Comparison of ENCODE assay signal across 22 cellular contexts in the genomic region with DNA sequence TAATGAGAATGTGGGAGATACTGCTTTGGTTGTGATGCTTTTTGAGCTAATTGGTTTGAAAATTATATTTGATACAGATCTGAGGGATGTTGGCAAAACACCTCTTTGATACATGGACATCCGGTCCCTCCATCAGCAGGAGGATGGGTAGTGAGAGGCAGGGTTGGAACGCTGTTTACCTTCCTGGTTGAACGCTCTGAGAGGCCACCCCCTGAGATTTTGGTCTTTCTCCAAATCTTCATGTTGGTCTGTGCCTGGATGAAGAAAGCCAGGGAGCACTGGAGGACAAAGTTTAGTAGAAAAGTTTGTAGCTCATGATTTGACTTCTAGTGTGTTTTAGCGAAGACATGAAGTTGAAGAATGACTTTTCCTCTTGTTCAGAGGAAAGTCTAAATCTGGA.
A peak's percentile ranks its signal among the peaks of the same experiment; 100 is the strongest.
DNase-seq lines count a peak whose midpoint lies in the region; ATAC-seq and TF ChIP-seq lines count a peak whose summit lies in the region.
"Had no signal": no experiment of that assay in that cellular context is flagged by ENCODE, and none has a peak within 500 bp of the region (broad histone marks: within the 10 kb centered on the region; RNA-seq: fewer than 3 reads in every experiment).

No MANE protein-coding gene starts in this region.

- intact Hi-C loops in mucosa of descending colon (cut with DNase I, micrococcal nuclease): no loop called here

- H3K4me3 ChIP-seq in astrocyte of the spinal cord (ENCODE audit: low read depth, low read length): no peak overlapping the region
- no peak overlapping the region for H3K4me3 ChIP-seq in mucosa of descending colon
- H3K4me3 ChIP-seq: adrenal gland, dorsolateral prefrontal cortex, hepatocyte had no signal

- H3K36me3 ChIP-seq in mucosa of descending colon (ENCODE audit: low read depth): no peaks in the 10 kb centered on the region
- H3K36me3 ChIP-seq: adrenal gland had no signal

- no peak for TF ChIP-seq CTCF in astrocyte of the spinal cord (IDR thresholded peaks at IDR 0.05; ENCODE audit: low read depth, low read length)
- no peak for TF ChIP-seq CTCF in mucosa of descending colon (IDR thresholded peaks at IDR 0.05)

- peak; percentile 34 for DNase-seq in Ammon's horn (ENCODE audit: low spot score)
- DNase-seq in G401 (ENCODE audit: low spot score): peak; percentile 67
- DNase-seq in astrocyte of the spinal cord (ENCODE audit: low read depth, low spot score): peak; percentile 30
- peak; percentile 32 for DNase-seq in midbrain (lab: John Stamatoyannopoulos, UW)
- no peak for DNase-seq in stimulated activated CD4-positive, alpha-beta T cell treated with anti-CD3 and anti-CD28 coated beads, Interleukin-1b, Interleukin-23, amount 100 ng/mL, for 48 hours
- DNase-seq in mucosa of descending colon: no peak
- DNase-seq: activated CD4-positive, alpha-beta T cell treated with anti-CD3 and anti-CD28 coated beads for 48 hours; adrenal gland; CD8-positive, alpha-beta T cell; dorsolateral prefrontal cortex; foreskin fibroblast; GOT3; NCI-H1105; NCI-H526 treated with DMSO at 0.1 percent for 48 hours; SHP77; stimulated activated CD4-positive, alpha-beta T cell treated with anti-CD3 and anti-CD28 coated beads, Interleukin-2, amount 100 ng/mL, for 48 hours; stimulated activated naive CD8-positive, alpha-beta T cell treated with anti-CD3 and anti-CD28 coated beads, Interleukin-15, amount 100 ng/mL, for 72 hours; T-helper 1 cell; trophoblast cell had no signal

- in situ Hi-C loops in G401 (cut with HindIII; ENCODE audit: low sequenced_read_pairs): no loop called here
- in situ Hi-C loops in astrocyte of the spinal cord (cut with HindIII; ENCODE audit: low sequenced_read_pairs): no loop called here

- H3K4me1 ChIP-seq in mucosa of descending colon (ENCODE audit: low read depth): peaks cover 3% of the 10 kb centered on the region

- no peaks in the 10 kb centered on the region for H3K9me3 ChIP-seq in mucosa of descending colon
- H3K9me3 ChIP-seq: adrenal gland had no signal

- no peak for ATAC-seq in mucosa of descending colon
- ATAC-seq in activated CD4-positive, CD25-positive, alpha-beta regulatory T cell treated with anti-CD3 and anti-CD28 coated beads, Interleukin-2, amount 50 U/mL, for 24 hours: no peak
- no peak for ATAC-seq in esophagus mucosa
- ATAC-seq: CD8-positive, alpha-beta T cell; stimulated activated naive CD8-positive, alpha-beta T cell treated with anti-CD3 and anti-CD28 coated beads, Interleukin-15, amount 100 ng/mL, for 72 hours had no signal

Comparison
In these comparisons a context has a peak if more than half of its experiments do, and no peak if none do; other contexts are left out.
1. DNase-seq: peak in Ammon's horn (single experiment), G401 (single experiment), astrocyte of the spinal cord (single experiment) and midbrain (single experiment); none in stimulated activated CD4-positive, alpha-beta T cell treated with anti-CD3 and anti-CD28 coated beads, Interleukin-1b, Interleukin-23, amount 100 ng/mL, for 48 hours (single experiment) and mucosa of descending colon (0 of 3).